ENCODE assay signal across 10 cellular contexts in genomic region chr20:38094968-38095689, GRCh38.
DNase-seq lines count a peak whose midpoint lies in the region; ATAC-seq and TF ChIP-seq lines count a peak whose summit lies in the region.
"Had no signal": no experiment of that assay in that cellular context is flagged by ENCODE, and none has a peak within 500 bp of the region (broad histone marks: within the 10 kb centered on the region; RNA-seq: fewer than 3 reads in every experiment).

No MANE protein-coding gene starts in this region.

- no peaks in the 10 kb centered on the region for H3K9me3 Mint-ChIP-seq in activated CD8-positive, alpha-beta T cell treated with anti-CD3 and anti-CD28 coated beads, Interleukin-2, amount 10 ng/mL, durations not matched to agents 7 days and 5 days (ENCODE audit: insufficient read depth)
- no peaks in the 10 kb centered on the region for H3K9me3 Mint-ChIP-seq in activated CD8-positive, alpha-beta T cell treated with anti-CD3 and anti-CD28 coated beads for 36 hours
- H3K9me3 Mint-ChIP-seq: activated CD4-positive, alpha-beta T cell treated with anti-CD3 and anti-CD28 coated beads, Interleukin-2, amount 10 ng/mL, durations not matched to agents 24 days and 14 days had no signal

- H3K4me1 ChIP-seq in subcutaneous abdominal adipose tissue (ENCODE audit: control insufficient read depth in 5 of 5, insufficient read depth in 5 of 5, low read length in 5 of 5): peaks cover 7 to 37% (median 28%) of the 10 kb centered on the region in 5 donors

- H3K9ac ChIP-seq in subcutaneous abdominal adipose tissue (ENCODE audit: low read length in 5 of 5): peak overlapping the region in 2 of 5 donors; percentile 17 to 19

- no peak for TF ChIP-seq CTCF in activated CD8-positive, alpha-beta T cell treated with anti-CD3 and anti-CD28 coated beads for 36 hours (IDR thresholded peaks at IDR 0.05)

- peak overlapping the region; percentile 48 for H3K27ac ChIP-seq in subcutaneous abdominal adipose tissue (ENCODE audit: low read depth, low read length)

- peak overlapping the region; percentile 70 for H3K27ac Mint-ChIP-seq in activated CD8-positive, alpha-beta T cell treated with anti-CD3 and anti-CD28 coated beads, Interleukin-2, amount 10 ng/mL, durations not matched to agents 7 days and 5 days
- H3K27ac Mint-ChIP-seq in activated CD8-positive, alpha-beta T cell treated with anti-CD3 and anti-CD28 coated beads for 36 hours: no peak overlapping the region
- peak overlapping the region; percentile 88 for H3K27ac Mint-ChIP-seq in T-helper 17 cell
- H3K27ac Mint-ChIP-seq: activated CD4-positive, alpha-beta T cell treated with anti-CD3 and anti-CD28 coated beads, Interleukin-2, amount 10 ng/mL, durations not matched to agents 24 days and 14 days had no signal

- no peaks in the 10 kb centered on the region for H3K9me3 ChIP-seq in T-helper 17 cell (ENCODE audit: control insufficient read depth, low read length, poor library complexity, severe bottlenecking)
- H3K9me3 ChIP-seq in subcutaneous abdominal adipose tissue (ENCODE audit: control insufficient read depth in 5 of 5, low read length in 5 of 5): no peaks in the 10 kb centered on the region

- DNase-seq in activated CD8-positive, alpha-beta T cell treated with anti-CD3 and anti-CD28 coated beads, Interleukin-2, amount 10 ng/mL, durations not matched to agents 7 days and 5 days: no peak
- no peak for DNase-seq in activated CD8-positive, alpha-beta T cell treated with anti-CD3 and anti-CD28 coated beads for 36 hours
- DNase-seq in T-helper 17 cell (no peak), left lobe of liver (ENCODE audit: low spot score) (no peak), NCI-H748 treated with DMSO at 0.1 percent for 48 hours (lab: John Stamatoyannopoulos, UW) (no peak), NCI-H2107 (lab: John Stamatoyannopoulos, UW) (no peak)
- DNase-seq in stimulated activated CD4-positive, alpha-beta T cell treated with anti-CD3 and anti-CD28 coated beads, Interleukin-2, amount 100 ng/mL, for 24 hours: no peak

- H3K27me3 Mint-ChIP-seq in activated CD8-positive, alpha-beta T cell treated with anti-CD3 and anti-CD28 coated beads, Interleukin-2, amount 10 ng/mL, durations not matched to agents 7 days and 5 days (ENCODE audit: low read depth): peaks cover 5% of the 10 kb centered on the region
- H3K27me3 Mint-ChIP-seq in activated CD8-positive, alpha-beta T cell treated with anti-CD3 and anti-CD28 coated beads for 36 hours: no peaks in the 10 kb centered on the region
- no peaks in the 10 kb centered on the region for H3K27me3 Mint-ChIP-seq in T-helper 17 cell
- H3K27me3 Mint-ChIP-seq: naive thymus-derived CD8-positive, alpha-beta T cell had no signal

- POLR2A ChIA-PET in activated CD8-positive, alpha-beta T cell treated with anti-CD3 and anti-CD28 coated beads, Interleukin-2, amount 10 ng/mL, durations not matched to agents 7 days and 5 days (lab: Charles Lee): no interaction called here
- POLR2A ChIA-PET in activated CD8-positive, alpha-beta T cell treated with anti-CD3 and anti-CD28 coated beads for 36 hours (lab: Charles Lee): no interaction called here

- ATAC-seq in activated CD8-positive, alpha-beta T cell treated with anti-CD3 and anti-CD28 coated beads, Interleukin-2, amount 10 ng/mL, durations not matched to agents 7 days and 5 days: no peak
- no peak for ATAC-seq in activated CD8-positive, alpha-beta T cell treated with anti-CD3 and anti-CD28 coated beads for 36 hours
- ATAC-seq in T-helper 17 cell (no peak), left lobe of liver (peak; percentile 53)

- no peak overlapping the region for H3K4me3 ChIP-seq in subcutaneous abdominal adipose tissue (ENCODE audit: low read depth in 1 of 5, low read length in 5 of 5)

- CTCF ChIA-PET in activated CD8-positive, alpha-beta T cell treated with anti-CD3 and anti-CD28 coated beads, Interleukin-2, amount 10 ng/mL, durations not matched to agents 7 days and 5 days (lab: Charles Lee): interaction anchor here (1.9 kb wide), 1 partner anchor 126 kb away, joined by 7 read pairs; no protein-coding TSS in a partner anchor
- CTCF ChIA-PET in activated CD8-positive, alpha-beta T cell treated with anti-CD3 and anti-CD28 coated beads for 36 hours (lab: Charles Lee): no interaction called here

- peaks cover 26% of the 10 kb centered on the region for H3K36me3 Mint-ChIP-seq in activated CD8-positive, alpha-beta T cell treated with anti-CD3 and anti-CD28 coated beads, Interleukin-2, amount 10 ng/mL, durations not matched to agents 7 days and 5 days (ENCODE audit: low read depth)
- peaks cover 6% of the 10 kb centered on the region for H3K36me3 Mint-ChIP-seq in activated CD8-positive, alpha-beta T cell treated with anti-CD3 and anti-CD28 coated beads for 36 hours (ENCODE audit: low read depth)
- H3K36me3 Mint-ChIP-seq in T-helper 17 cell (ENCODE audit: low read depth): no peaks in the 10 kb centered on the region

- H3K4me1 Mint-ChIP-seq in activated CD8-positive, alpha-beta T cell treated with anti-CD3 and anti-CD28 coated beads, Interleukin-2, amount 10 ng/mL, durations not matched to agents 7 days and 5 days (ENCODE audit: low read depth): peaks cover 40% of the 10 kb centered on the region
- H3K4me1 Mint-ChIP-seq in activated CD8-positive, alpha-beta T cell treated with anti-CD3 and anti-CD28 coated beads for 36 hours (ENCODE audit: low read depth): peaks cover 25% of the 10 kb centered on the region
- peaks cover 17% of the 10 kb centered on the region for H3K4me1 Mint-ChIP-seq in T-helper 17 cell

- intact Hi-C loops in activated CD8-positive, alpha-beta T cell treated with anti-CD3 and anti-CD28 coated beads for 36 hours (cut with micrococcal nuclease): no loop called here

- H3K36me3 ChIP-seq in subcutaneous abdominal adipose tissue (ENCODE audit: control insufficient read depth in 5 of 5, insufficient read depth in 5 of 5, low read length in 5 of 5): peaks cover 7 to 9% (median 8%) of the 10 kb centered on the region in 5 donors

- H3K27me3 ChIP-seq in subcutaneous abdominal adipose tissue (ENCODE audit: control insufficient read depth in 5 of 5, insufficient read depth in 4 of 5, low read length in 5 of 5): no peaks in the 10 kb centered on the region

- H3K4me3 Mint-ChIP-seq in activated CD8-positive, alpha-beta T cell treated with anti-CD3 and anti-CD28 coated beads, Interleukin-2, amount 10 ng/mL, durations not matched to agents 7 days and 5 days: no peak overlapping the region
- H3K4me3 Mint-ChIP-seq in activated CD8-positive, alpha-beta T cell treated with anti-CD3 and anti-CD28 coated beads for 36 hours: no peak overlapping the region
- no peak overlapping the region for H3K4me3 Mint-ChIP-seq in T-helper 17 cell
- H3K4me3 Mint-ChIP-seq: activated CD4-positive, alpha-beta T cell treated with anti-CD3 and anti-CD28 coated beads, Interleukin-2, amount 10 ng/mL, durations not matched to agents 24 days and 14 days had no signal
